14 cellular contexts compared by ENCODE assay signal in the genomic region with DNA sequence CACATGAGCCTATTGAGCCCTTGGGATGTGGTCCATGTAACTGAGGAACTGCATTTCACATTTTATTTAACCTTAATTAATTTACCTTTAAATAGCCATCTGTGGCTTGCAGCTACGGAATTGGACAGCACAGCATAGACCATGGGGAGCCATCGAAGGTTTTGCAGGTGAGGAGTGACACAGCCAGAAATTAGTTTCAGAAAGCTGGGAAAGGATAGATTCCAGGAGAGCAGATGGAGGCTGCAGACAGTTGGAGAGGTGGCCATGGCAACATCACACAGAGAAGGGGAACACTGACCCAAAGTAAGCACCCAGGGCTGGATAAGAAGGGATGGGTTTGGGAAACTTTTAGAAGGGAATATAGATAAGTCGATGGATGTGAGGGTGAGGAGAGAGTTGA.
A peak's percentile ranks its signal among the peaks of the same experiment; 100 is the strongest.
DNase-seq lines count a peak whose midpoint lies in the region; ATAC-seq and TF ChIP-seq lines count a peak whose summit lies in the region.
"Had no signal": no experiment of that assay in that cellular context is flagged by ENCODE, and none has a peak within 500 bp of the region (broad histone marks: within the 10 kb centered on the region; RNA-seq: fewer than 3 reads in every experiment).

No MANE protein-coding gene starts in this region.

- in situ Hi-C loops in G401 (cut with HindIII; ENCODE audit: low sequenced_read_pairs), result no loop called here

- H3K27me3 Mint-ChIP-seq in CD14-positive monocyte (ENCODE audit: low read depth in 3 of 3), result peaks cover 5 to 12% (median 8%) of the 10 kb centered on the region in 3 donors
- peaks cover 4 to 24% (median 20%) of the 10 kb centered on the region in 5 donors for H3K27me3 Mint-ChIP-seq in naive thymus-derived CD8-positive, alpha-beta T cell

- no peak overlapping the region for H3K4me3 Mint-ChIP-seq in CD14-positive monocyte
- no peak overlapping the region for H3K4me3 Mint-ChIP-seq in naive thymus-derived CD8-positive, alpha-beta T cell
- H3K4me3 Mint-ChIP-seq: CD4-positive, CD25-positive, alpha-beta regulatory T cell; CD8-positive, alpha-beta T cell had no signal

- no peak for TF ChIP-seq POLR2A in sigmoid colon (IDR thresholded peaks at IDR 0.05)

- H3K4me1 ChIP-seq in sigmoid colon, result no peaks in the 10 kb centered on the region
- H3K4me1 ChIP-seq: Caco-2 had no signal

- intact Hi-C loops in CD14-positive monocyte (cut with micrococcal nuclease), result no loop called here
- intact Hi-C loops in sigmoid colon (cut with DNase I), result no loop called here

- H3K9me3 Mint-ChIP-seq in CD14-positive monocyte, result peaks cover 0 to 15% (median 2%) of the 10 kb centered on the region in 7 donors
- peaks cover 0 to 12% (median 2%) of the 10 kb centered on the region in 9 donors for H3K9me3 Mint-ChIP-seq in naive thymus-derived CD8-positive, alpha-beta T cell
- H3K9me3 Mint-ChIP-seq: CD8-positive, alpha-beta T cell had no signal

- no peaks in the 10 kb centered on the region for H3K36me3 Mint-ChIP-seq in CD14-positive monocyte
- no peaks in the 10 kb centered on the region for H3K36me3 Mint-ChIP-seq in naive thymus-derived CD8-positive, alpha-beta T cell
- H3K36me3 Mint-ChIP-seq: CD4-positive, CD25-positive, alpha-beta regulatory T cell; CD8-positive, alpha-beta T cell had no signal

- no peaks in the 10 kb centered on the region for H3K36me3 ChIP-seq in sigmoid colon

- no peak for TF ChIP-seq EP300 in sigmoid colon (IDR thresholded peaks at IDR 0.05)

- peak overlapping the region in 1 of 7 donors; percentile 55 for H3K27ac Mint-ChIP-seq in CD14-positive monocyte
- H3K27ac Mint-ChIP-seq in naive thymus-derived CD8-positive, alpha-beta T cell, result peak overlapping the region in 1 of 10 donors; percentile 58
- H3K27ac Mint-ChIP-seq: CD4-positive, CD25-positive, alpha-beta regulatory T cell; CD8-positive, alpha-beta T cell had no signal

- H3K9me3 ChIP-seq in sigmoid colon, result no peaks in the 10 kb centered on the region
- H3K9me3 ChIP-seq: Caco-2 had no signal

- peaks cover 0 to 5% (median 0%) of the 10 kb centered on the region in 3 donors for H3K27me3 ChIP-seq in sigmoid colon

- no peaks in the 10 kb centered on the region for H3K4me1 Mint-ChIP-seq in CD14-positive monocyte
- no peaks in the 10 kb centered on the region for H3K4me1 Mint-ChIP-seq in naive thymus-derived CD8-positive, alpha-beta T cell
- H3K4me1 Mint-ChIP-seq: CD4-positive, CD25-positive, alpha-beta regulatory T cell had no signal

- no peak overlapping the region for H3K4me3 ChIP-seq in coronary artery
- no peak overlapping the region for H3K4me3 ChIP-seq in sigmoid colon
- H3K4me3 ChIP-seq: GM23248 had no signal

- no peak for ATAC-seq in naive thymus-derived CD8-positive, alpha-beta T cell
- ATAC-seq: CD8-positive, alpha-beta T cell had no signal

- POLR2A ChIA-PET in naive thymus-derived CD8-positive, alpha-beta T cell (lab: Charles Lee), result no interaction called here

- WGBS in sigmoid colon, 2 donors, result 89 to 93% methylated on average over 3 of the region's 3 CpGs

- H3K27ac ChIP-seq in coronary artery (no peak overlapping the region), sigmoid colon (no peak overlapping the region)
- H3K27ac ChIP-seq: GM23248 had no signal

- DNase-seq in CD14-positive monocyte (ENCODE audit: low spot score) (peak; percentile 1), G401 (ENCODE audit: low spot score) (peak; percentile 77), coronary artery (ENCODE audit: low spot score) (peak; percentile 7), sigmoid colon (peak; percentile 14), NCI-H510A (lab: John Stamatoyannopoulos, UW) (no peak)
- no peak for DNase-seq in naive thymus-derived CD8-positive, alpha-beta T cell
- DNase-seq: Caco-2; CD4-positive, CD25-positive, alpha-beta regulatory T cell; CD8-positive, alpha-beta T cell; DMS53; DMS79 treated with DMSO at 0.1 percent for 48 hours; GM23248; H7; HCEC 1CT had no signal

- no peak for TF ChIP-seq CTCF in CD14-positive monocyte (IDR thresholded peaks at IDR 0.05)
- no peak for TF ChIP-seq CTCF in coronary artery (IDR thresholded peaks at IDR 0.05)
- TF ChIP-seq CTCF in sigmoid colon (IDR thresholded peaks at IDR 0.05), result no peak

Comparison
In these comparisons a context has a peak if more than half of its experiments do, and no peak if none do; other contexts are left out.
1. DNase-seq: peak in CD14-positive monocyte (single experiment), G401 (single experiment), coronary artery (single experiment) and sigmoid colon (single experiment); none in naive thymus-derived CD8-positive, alpha-beta T cell (0 of 10) and NCI-H510A (single experiment).